17 cellular contexts compared by ENCODE assay signal in genomic region chr1:218425647-218426342, GRCh38.
DNase-seq lines count a peak whose midpoint lies in the region; ATAC-seq and TF ChIP-seq lines count a peak whose summit lies in the region.
"Had no signal": no experiment of that assay in that cellular context is flagged by ENCODE, and none has a peak within 500 bp of the region (broad histone marks: within the 10 kb centered on the region; RNA-seq: fewer than 3 reads in every experiment).

No MANE protein-coding gene starts in this region.

- no peak overlapping the region for H3K9ac ChIP-seq in H9 (ENCODE audit: extremely low read depth, insufficient read length, low read length)

- DNase-seq in H9: no peak
- DNase-seq in SJCRH30: peak in 1 of 2 experiments; percentile 56
- DNase-seq in fibroblast of the aortic adventitia (ENCODE audit: low read depth): peak; percentile 78
- DNase-seq in renal cortical epithelial cell (ENCODE audit: low read depth): peak; percentile 86
- DNase-seq in NCI-H446 treated with DMSO at 0.1 percent for 48 hours (lab: John Stamatoyannopoulos, UW): no peak
- DNase-seq: activated B cell treated with CpG ODN at 0.5 μM for 24 hours; erythroblast; H7; islet precursor cell; naive thymus-derived CD8-positive, alpha-beta T cell; NCI-H1417 treated with DMSO at 0.1 percent for 48 hours; NCI-H526; transverse colon had no signal

- H4K5ac ChIP-seq in H9 (ENCODE audit: insufficient read length, low read depth, low read length): no peak overlapping the region

- no peak overlapping the region for H3T11ph ChIP-seq in H9 (ENCODE audit: low read length)

- no peak overlapping the region for H3K4ac ChIP-seq in H9 (ENCODE audit: low read depth, low read length)

- H2BK120ac ChIP-seq in H9 (ENCODE audit: low read depth, low read length, poor library complexity, severe bottlenecking): no peak overlapping the region

- H3K23ac ChIP-seq in H9 (ENCODE audit: insufficient read length, low read depth, low read length): no peak overlapping the region

- no peak overlapping the region for H4K91ac ChIP-seq in H9 (ENCODE audit: insufficient read length, low read depth, low read length)

- no peaks in the 10 kb centered on the region for H3K9me3 ChIP-seq in H9 (ENCODE audit: control insufficient read depth, low read depth, low read length)
- peaks cover 5% of the 10 kb centered on the region for H3K9me3 ChIP-seq in SJCRH30 (replicated peaks)
- H3K9me3 ChIP-seq: body of pancreas, transverse colon had no signal

- H3K36me3 ChIP-seq in SJCRH30: no peaks in the 10 kb centered on the region
- H3K36me3 ChIP-seq: transverse colon had no signal

- no peak for ATAC-seq in GM19324 (IDR thresholded peaks at IDR 0.05; ENCODE audit: low FRiP score, unreplicated experiment)
- ATAC-seq in GM18502 (IDR thresholded peaks at IDR 0.05; ENCODE audit: poor library complexity, unreplicated experiment): no peak
- ATAC-seq: naive thymus-derived CD8-positive, alpha-beta T cell; SK-N-SH treated with all-trans-retinoic acid at 6 μM for 48 hours had no signal

- H3K18ac ChIP-seq in H9 (ENCODE audit: insufficient read length, low read depth, low read length): no peak overlapping the region

- no peak overlapping the region for H3K56ac ChIP-seq in H9 (ENCODE audit: insufficient read length, low read depth, low read length)

- H2AFZ ChIP-seq in H9 (ENCODE audit: low read length): no peak overlapping the region

- H3K4me3 ChIP-seq in SJCRH30 (no peak overlapping the region), fibroblast of the aortic adventitia (ENCODE audit: low read depth, low read length) (no peak overlapping the region)
- H3K4me3 ChIP-seq: body of pancreas, transverse colon had no signal

- peak overlapping the region; percentile 90 for H2BK20ac ChIP-seq in H9 (ENCODE audit: low read depth, low read length, poor library complexity, severe bottlenecking)

- no peak overlapping the region for H3K27ac Mint-ChIP-seq in H9
- H3K27ac Mint-ChIP-seq: activated B cell treated with CpG ODN at 0.5 μM for 24 hours; naive thymus-derived CD8-positive, alpha-beta T cell had no signal

- H4K20me1 ChIP-seq in H9 (ENCODE audit: control insufficient read depth, insufficient read depth, insufficient read length): no peaks in the 10 kb centered on the region

- H2BK5ac ChIP-seq in H9 (ENCODE audit: insufficient read length, low read length): no peak overlapping the region

- H4K8ac ChIP-seq in H9 (replicated peaks; ENCODE audit: insufficient read length, low read depth, low read length): no peak overlapping the region

- H3K36me3 Mint-ChIP-seq in H9 (ENCODE audit: insufficient read depth in 1 of 3, low read depth in 3 of 3): no peaks in the 10 kb centered on the region
- H3K36me3 Mint-ChIP-seq: naive thymus-derived CD8-positive, alpha-beta T cell had no signal

- no CpG with 5 or more reads among the region's 5 CpGs for WGBS in H9 (ENCODE audit: extremely low coverage, insufficient read length, low lambda C conversion rate)

- no peaks in the 10 kb centered on the region for H3K4me1 Mint-ChIP-seq in H9
- H3K4me1 Mint-ChIP-seq: activated B cell treated with CpG ODN at 0.5 μM for 24 hours; naive thymus-derived CD8-positive, alpha-beta T cell had no signal

- H3K4me1 ChIP-seq in H9 (ENCODE audit: insufficient read depth, low read length): no peaks in the 10 kb centered on the region
- peaks cover 33% of the 10 kb centered on the region for H3K4me1 ChIP-seq in SJCRH30
- H3K4me1 ChIP-seq: body of pancreas, transverse colon had no signal

- H2BK15ac ChIP-seq in H9 (ENCODE audit: low read depth, low read length): no peak overlapping the region

- no peaks in the 10 kb centered on the region for H3K79me2 ChIP-seq in H9 (ENCODE audit: insufficient read depth, low read length)

- H3K4me3 Mint-ChIP-seq in H9: no peak overlapping the region
- H3K4me3 Mint-ChIP-seq: activated B cell treated with CpG ODN at 0.5 μM for 24 hours; naive thymus-derived CD8-positive, alpha-beta T cell had no signal

- H2AK5ac ChIP-seq in H9 (ENCODE audit: insufficient read length, low read length): no peak overlapping the region

- H3K27ac ChIP-seq in H9 (ENCODE audit: insufficient read length, low read depth, low read length) (no peak overlapping the region), SJCRH30 (peak overlapping the region; percentile 47)
- H3K27ac ChIP-seq: transverse colon had no signal

- no peak overlapping the region for H3K14ac ChIP-seq in H9 (ENCODE audit: insufficient read depth, low read length)

- H3K4me2 ChIP-seq in H9 (ENCODE audit: insufficient read depth, insufficient read length, low read length): no peak overlapping the region

- no peaks in the 10 kb centered on the region for H3K27me3 ChIP-seq in H9 (ENCODE audit: insufficient read depth, low read length)
- no peaks in the 10 kb centered on the region for H3K27me3 ChIP-seq in SJCRH30
- H3K27me3 ChIP-seq: body of pancreas, transverse colon had no signal

- TF ChIP-seq CTCF in H9 (conservative IDR thresholded peaks at IDR 0.05): no peak
- TF ChIP-seq CTCF in fibroblast of the aortic adventitia (IDR thresholded peaks at IDR 0.05; ENCODE audit: insufficient read depth, low read length): no peak

- H2BK12ac ChIP-seq in H9 (ENCODE audit: insufficient read length, low read depth, low read length): no peak overlapping the region

- H3K23me2 ChIP-seq in H9 (ENCODE audit: insufficient read length, low read depth, low read length, poor library complexity, severe bottlenecking): no peaks in the 10 kb centered on the region

- no peaks in the 10 kb centered on the region for H3K79me1 ChIP-seq in H9 (ENCODE audit: insufficient read depth, low read depth, low read length, poor library complexity, severe bottlenecking)

- no peaks in the 10 kb centered on the region for H3K9me3 Mint-ChIP-seq in H9
- H3K9me3 Mint-ChIP-seq: activated B cell treated with CpG ODN at 0.5 μM for 24 hours had no signal

- H3K27me3 Mint-ChIP-seq in H9 (ENCODE audit: low read depth): no peaks in the 10 kb centered on the region
- H3K27me3 Mint-ChIP-seq: activated B cell treated with CpG ODN at 0.5 μM for 24 hours had no signal

Comparison
In these comparisons a context has a peak if more than half of its experiments do, and no peak if none do; other contexts are left out.
1. DNase-seq: peak in fibroblast of the aortic adventitia (single experiment) and renal cortical epithelial cell (single experiment); none in H9 (single experiment) and NCI-H446 treated with DMSO at 0.1 percent for 48 hours (single experiment).